Comparison of ENCODE assay signal across 1 cellular context in the genomic region with DNA sequence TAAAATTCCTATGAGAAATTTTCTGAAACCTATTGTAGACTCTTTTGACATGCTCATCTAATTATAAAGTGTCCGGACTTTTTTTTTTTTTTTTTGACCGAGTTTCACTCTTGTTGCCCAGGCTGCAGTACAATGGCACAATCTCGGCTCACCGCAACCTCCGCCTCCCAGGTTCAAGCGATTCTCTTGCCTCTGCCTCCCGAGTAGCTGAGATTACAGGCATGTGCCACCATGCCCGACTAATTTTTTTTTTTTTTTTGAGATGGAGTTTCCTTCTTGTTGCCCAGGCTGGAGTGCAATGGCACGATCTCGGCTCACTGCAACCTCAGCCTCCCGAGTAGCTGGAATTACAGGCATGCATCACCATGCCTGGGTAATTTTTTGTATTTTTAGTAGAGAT.
TF ChIP-seq lines count a peak whose summit lies in the region.

No MANE protein-coding gene starts in this region.

TF ChIP-seq in HEK293T, 16 proteins besides CTCF, POLR2A, EP300 and RAD21:
- TF ChIP-seq ZNF384 (IDR thresholded peaks at IDR 0.05), result peak; percentile 44
